In the genomic region with DNA sequence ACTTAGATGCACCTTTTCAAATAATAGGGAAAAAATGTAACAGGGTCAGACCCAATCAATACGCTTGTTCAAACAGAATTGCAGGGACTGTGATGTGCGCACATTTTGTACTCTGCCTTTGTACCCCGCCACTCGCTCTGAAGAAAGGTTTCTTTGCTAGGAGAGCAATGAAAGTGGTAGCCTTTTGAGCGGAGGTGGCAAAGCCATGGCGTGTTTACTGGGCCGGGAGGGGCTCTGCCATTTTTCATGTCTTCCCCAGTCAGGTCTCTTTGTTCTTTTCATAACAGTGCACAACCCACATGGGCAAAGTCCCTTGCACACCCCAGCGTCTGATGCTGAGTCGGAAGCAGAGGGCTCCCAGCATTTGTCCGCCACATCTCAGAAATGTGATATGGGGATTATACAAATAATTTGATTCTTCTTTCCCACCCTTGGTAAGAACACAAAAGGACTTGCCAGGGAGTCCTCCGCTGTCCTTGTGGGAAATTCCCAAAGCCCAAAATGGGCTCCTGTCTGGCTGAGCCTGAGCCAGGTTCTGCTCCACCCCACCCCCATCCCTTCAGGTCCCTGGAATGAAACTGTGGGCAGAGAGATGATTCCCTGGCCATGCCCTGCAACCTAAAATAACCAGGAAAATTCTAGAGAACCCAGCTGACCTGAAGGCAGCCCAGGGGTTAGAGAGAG, we compare ENCODE assay signal across 21 cellular contexts. TPM values are rescaled to one million over a fixed set of nuclear protein-coding genes. Genes with fewer than 3 reads are reported as not detected.
DNase-seq lines count a peak whose midpoint lies in the region; ATAC-seq and TF ChIP-seq lines count a peak whose summit lies in the region.
"Had no signal": no experiment of that assay in that cellular context is flagged by ENCODE, and none has a peak within 500 bp of the region (broad histone marks: within the 10 kb centered on the region; RNA-seq: fewer than 3 reads in every experiment).

No MANE protein-coding gene starts in this region.

- no peak overlapping the region for H3K9ac ChIP-seq in endodermal cell (ENCODE audit: extremely low read depth, low read length, poor library complexity, severe bottlenecking)
- H3K9ac ChIP-seq in mesendoderm (ENCODE audit: low read length): no peak overlapping the region

- peak overlapping the region; percentile 25 for H3K56ac ChIP-seq in mesendoderm (ENCODE audit: low read length)

- H3K27me3 Mint-ChIP-seq in endodermal cell (ENCODE audit: insufficient read depth): no peaks in the 10 kb centered on the region
- H3K27me3 Mint-ChIP-seq: CD4-positive, CD25-positive, alpha-beta regulatory T cell had no signal

- H3K9me3 ChIP-seq in endodermal cell (ENCODE audit: control insufficient read depth, low read length) (no peaks in the 10 kb centered on the region), body of pancreas (no peaks in the 10 kb centered on the region)
- H3K9me3 ChIP-seq: Caco-2, SJCRH30 had no signal

- H3K27me3 ChIP-seq in endodermal cell (ENCODE audit: control insufficient read depth, insufficient read depth, low read length, poor library complexity, severe bottlenecking) (no peaks in the 10 kb centered on the region), mesendoderm (ENCODE audit: insufficient read depth, low read length, poor library complexity) (no peaks in the 10 kb centered on the region), body of pancreas (no peaks in the 10 kb centered on the region)

- no peak overlapping the region for H3K23ac ChIP-seq in mesendoderm (ENCODE audit: low read length)

- 93 to 95% methylated on average over 6 to 9 of the region's 11 CpGs for WGBS in endodermal cell (ENCODE audit: insufficient coverage in 1 of 2, insufficient read length in 1 of 2), 2 experiments
- WGBS in mesendoderm (ENCODE audit: extremely low coverage, insufficient coverage, low lambda C conversion rate): no CpG with 5 or more reads among the region's 11 CpGs
- WGBS in body of pancreas, 2 donors: 66 to 74% methylated on average over 11 of the region's 11 CpGs

- no peak overlapping the region for H2BK5ac ChIP-seq in mesendoderm (ENCODE audit: low read length)

- no peak for TF ChIP-seq POLR2A in body of pancreas (IDR thresholded peaks at IDR 0.05)

- H3K79me2 ChIP-seq in mesendoderm (ENCODE audit: control insufficient read depth, insufficient read depth, low read length): no peaks in the 10 kb centered on the region

- peaks cover 5% of the 10 kb centered on the region for H3K36me3 Mint-ChIP-seq in endodermal cell (ENCODE audit: low read depth)
- H3K36me3 Mint-ChIP-seq: CD4-positive, CD25-positive, alpha-beta regulatory T cell had no signal

- ATAC-seq in body of pancreas: no peak
- ATAC-seq: K562 had no signal

- no peaks in the 10 kb centered on the region for H3K79me1 ChIP-seq in mesendoderm (ENCODE audit: low read length)

- H4K8ac ChIP-seq in mesendoderm (ENCODE audit: low read depth, low read length): no peak overlapping the region

- H2BK15ac ChIP-seq in mesendoderm (replicated peaks; ENCODE audit: low read depth): no peak overlapping the region

- intact Hi-C loops in posterior vena cava (cut with DNase I) (no loop called here), body of pancreas (cut with DNase I) (no loop called here)

- no peak overlapping the region for H3K27ac Mint-ChIP-seq in endodermal cell
- H3K27ac Mint-ChIP-seq: B cell; CD4-positive, CD25-positive, alpha-beta regulatory T cell had no signal

- H3K27ac ChIP-seq in endodermal cell (ENCODE audit: low read depth, low read length) (no peak overlapping the region), mesendoderm (ENCODE audit: low read depth, low read length) (no peak overlapping the region), body of pancreas (peak overlapping the region in 1 of 4 donors; percentile 61)
- H3K27ac ChIP-seq: RWPE1, SJCRH30 had no signal

- no peak overlapping the region for H4K5ac ChIP-seq in mesendoderm (ENCODE audit: low read length)

- DNase-seq in SW480 (ENCODE audit: low spot score) (peak; percentile 32), endodermal cell (peak; percentile 35), mesendoderm (no peak), posterior vena cava (ENCODE audit: low spot score) (peak; percentile 17), G401 (ENCODE audit: low spot score) (no peak), foreskin fibroblast (no peak), body of pancreas (no peak)
- no peak for DNase-seq in activated CD4-positive, alpha-beta T cell treated with anti-CD3 and anti-CD28 coated beads for 1 hour
- DNase-seq: Caco-2; CD4-positive, CD25-positive, alpha-beta regulatory T cell; EL; MV-4-11; NCI-H187 treated with DMSO at 0.1 percent for 48 hours; NCI-H2171; NCI-H446 treated with DMSO at 0.1 percent for 48 hours; NCI-H748 treated with DMSO at 0.1 percent for 48 hours; OCI-M1; SJCRH30 had no signal

- H2BK120ac ChIP-seq in mesendoderm (ENCODE audit: low read depth, low read length): no peak overlapping the region

- in situ Hi-C loops in G401 (cut with HindIII; ENCODE audit: low sequenced_read_pairs): no loop called here

- no peak overlapping the region for H3K4me3 ChIP-seq in endodermal cell (ENCODE audit: low read length)
- no peak overlapping the region for H3K4me3 ChIP-seq in mesendoderm (ENCODE audit: low read length)
- H3K4me3 ChIP-seq in foreskin fibroblast (ENCODE audit: low read depth in 1 of 2, low read length in 2 of 2): no peak overlapping the region
- H3K4me3 ChIP-seq in body of pancreas: no peak overlapping the region
- H3K4me3 ChIP-seq: K562, SJCRH30 had no signal

- H3K18ac ChIP-seq in mesendoderm (ENCODE audit: low read length): no peak overlapping the region

- H3K4me1 Mint-ChIP-seq in endodermal cell: peaks cover 14% of the 10 kb centered on the region
- H3K4me1 Mint-ChIP-seq: B cell; CD4-positive, CD25-positive, alpha-beta regulatory T cell had no signal

- H2AK5ac ChIP-seq in mesendoderm (ENCODE audit: low read length): no peak overlapping the region

- no peak overlapping the region for H3K4me3 Mint-ChIP-seq in endodermal cell
- H3K4me3 Mint-ChIP-seq: B cell; CD4-positive, CD25-positive, alpha-beta regulatory T cell had no signal

- no peaks in the 10 kb centered on the region for H3K4me1 ChIP-seq in endodermal cell (ENCODE audit: control insufficient read depth, insufficient read depth, low read length)
- no peaks in the 10 kb centered on the region for H3K4me1 ChIP-seq in mesendoderm (ENCODE audit: control insufficient read depth, low read depth, low read length)
- H3K4me1 ChIP-seq in body of pancreas: no peaks in the 10 kb centered on the region
- H3K4me1 ChIP-seq: Caco-2, SJCRH30 had no signal

- H3K4me2 ChIP-seq in mesendoderm (ENCODE audit: low read length): no peak overlapping the region

- no peak for TF ChIP-seq CTCF in endodermal cell (conservative IDR thresholded peaks at IDR 0.05)
- no peak for TF ChIP-seq CTCF in foreskin fibroblast (IDR thresholded peaks at IDR 0.05; ENCODE audit: low read depth, low read length)
- no peak for TF ChIP-seq CTCF in body of pancreas (IDR thresholded peaks at IDR 0.05)

- no peaks in the 10 kb centered on the region for H3K9me3 Mint-ChIP-seq in endodermal cell

- no peak overlapping the region for H3K4ac ChIP-seq in mesendoderm (ENCODE audit: low read depth, low read length)

- no peaks in the 10 kb centered on the region for H3K36me3 ChIP-seq in endodermal cell (ENCODE audit: control insufficient read depth, insufficient read depth, low read length)
- no peaks in the 10 kb centered on the region for H3K36me3 ChIP-seq in mesendoderm (ENCODE audit: control insufficient read depth, insufficient read depth, low read length)
- peaks cover 0 to 2% of the 10 kb centered on the region in 2 donors for H3K36me3 ChIP-seq in body of pancreas (replicated peaks in 1 of 2; ENCODE audit: insufficient read depth in 1 of 2, low read depth in 2 of 2)
- H3K36me3 ChIP-seq: SJCRH30 had no signal

RNA-seq across cellular contexts. Expression of a gene that starts 36.6 kb away (rescaled TPM):
- total RNA-seq in endodermal cell (100 to 1,000 TPM; 162 to 183 TPM), posterior vena cava (100 to 1,000 TPM; 100 to 101 TPM), body of pancreas (10 to 100 TPM; 59.7 to 92.4 TPM)
- polyA plus RNA-seq in endodermal cell (2013, experiment 1 of 2): 199 TPM
- 191 TPM for polyA plus RNA-seq in endodermal cell (2013, experiment 2 of 2)
- 182 TPM for polyA plus RNA-seq in mesendoderm (2013, experiment 1 of 2)
- polyA plus RNA-seq in mesendoderm (2013, experiment 2 of 2): 183 TPM
- 288 and 310 TPM in 2 replicates for total RNA-seq in G401 (2014; rRNA removed; shearing (Covaris generic))

Comparison
In these comparisons a context has a peak if more than half of its experiments do, and no peak if none do; other contexts are left out.
1. DNase-seq: peak in SW480 (single experiment), endodermal cell (single experiment) and posterior vena cava (single experiment); none in mesendoderm (single experiment), activated CD4-positive, alpha-beta T cell treated with anti-CD3 and anti-CD28 coated beads for 1 hour (single experiment), G401 (single experiment), foreskin fibroblast (0 of 2) and body of pancreas (0 of 4).